10 cellular contexts compared by ENCODE assay signal in the genomic region with DNA sequence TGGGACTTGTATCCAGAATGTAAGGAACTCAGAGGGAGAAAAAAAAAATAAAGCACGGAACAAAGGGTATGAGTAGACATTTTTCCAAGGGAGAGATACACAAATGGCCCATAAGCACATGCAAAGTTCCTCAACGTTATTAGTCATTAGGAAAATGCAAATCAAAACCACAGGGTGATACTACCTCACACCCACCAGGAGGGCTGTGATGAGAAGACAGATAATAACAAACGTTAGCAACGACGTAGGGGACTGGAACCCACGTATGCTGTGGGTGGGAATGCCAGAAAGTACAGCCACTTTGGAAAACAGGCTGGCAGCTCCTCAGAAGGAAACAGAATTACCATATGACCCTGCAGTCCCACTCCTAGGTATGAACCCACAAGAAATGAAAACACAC. TPM values are rescaled to one million over a fixed set of nuclear protein-coding genes. Genes with fewer than 3 reads are reported as not detected.
"Had no signal": no experiment of that assay in that cellular context is flagged by ENCODE, and none has a peak within 500 bp of the region (broad histone marks: within the 10 kb centered on the region; RNA-seq: fewer than 3 reads in every experiment).

No MANE protein-coding gene starts in this region.

RNA-seq across cellular contexts. Expression of gene CEMP1, which starts 41.5 kb away (rescaled TPM):
- total RNA-seq: esophagus mucosa, gastrocnemius medialis, glomerular endothelial cell, left ventricle myocardium superior, renal cortical epithelial cell, right cardiac atrium, sigmoid colon, skeletal muscle tissue, urinary bladder had no signal
- polyA plus RNA-seq: keratinocyte had no signal
